8 cellular contexts compared by ENCODE assay signal in the genomic region with DNA sequence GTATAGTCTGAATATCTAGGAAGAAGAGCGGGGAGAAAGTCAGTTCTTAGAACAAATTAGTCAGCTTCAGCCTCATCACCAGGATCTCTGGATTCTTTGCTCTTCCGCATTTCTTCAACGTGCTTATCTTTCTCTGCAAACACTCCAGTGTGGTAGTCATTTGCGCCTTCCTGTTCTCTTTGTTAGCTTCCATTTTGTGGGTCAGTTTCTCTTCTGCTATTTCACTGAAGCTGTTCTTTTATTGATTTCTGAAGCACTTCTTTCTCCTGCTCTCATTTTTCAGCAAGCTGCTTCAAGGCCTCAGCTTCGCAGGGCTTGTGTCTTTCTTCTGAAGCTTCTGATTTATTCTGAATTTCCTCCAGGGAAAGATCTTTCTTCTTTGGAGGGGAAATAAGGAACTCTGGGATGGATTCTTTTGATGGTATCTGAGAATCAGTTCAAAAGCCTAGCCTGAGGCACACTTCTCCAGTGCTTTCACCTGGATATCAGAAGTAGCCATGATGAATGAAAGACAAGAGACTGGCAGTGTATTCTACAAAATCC. TPM values are rescaled to one million over a fixed set of nuclear protein-coding genes. Genes with fewer than 3 reads are reported as not detected.
DNase-seq lines count a peak whose midpoint lies in the region; ATAC-seq and TF ChIP-seq lines count a peak whose summit lies in the region.

No MANE protein-coding gene starts in this region.

- H3K9ac ChIP-seq in MM.1S (ENCODE audit: low read length) = no peak overlapping the region

- H3K4me1 ChIP-seq in tibial nerve = no peaks in the 10 kb centered on the region
- H3K4me1 ChIP-seq in MM.1S (ENCODE audit: low read length) = no peaks in the 10 kb centered on the region

- peak in 1 of 2 donors; percentile 27 for TF ChIP-seq EP300 in tibial nerve (IDR thresholded peaks at IDR 0.05)

- no peak overlapping the region for H2AFZ ChIP-seq in MM.1S (ENCODE audit: low read length)

- DNase-seq in NB4 (ENCODE audit: low read depth) = peak; percentile 54
- no peak for DNase-seq in tibial nerve (ENCODE audit: low spot score in 2 of 2)
- no peak for DNase-seq in stimulated activated CD4-positive, alpha-beta T cell treated with anti-CD3 and anti-CD28 coated beads, Interleukin-15, amount 100 ng/mL, for 24 hours
- no peak for DNase-seq in activated CD4-positive, alpha-beta T cell treated with anti-CD3 and anti-CD28 coated beads for 4 hours
- DNase-seq in MM.1S = no peak

- H3K9me3 ChIP-seq in tibial nerve = peaks cover 0 to 4% (median 0%) of the 10 kb centered on the region in 4 donors
- no peaks in the 10 kb centered on the region for H3K9me3 ChIP-seq in MM.1S (replicated peaks; ENCODE audit: insufficient read depth, low read length)

- no peaks in the 10 kb centered on the region for H3K9me2 ChIP-seq in MM.1S (replicated peaks; ENCODE audit: insufficient read depth, low read length)

- 73 to 75% methylated on average over 5 of the region's 5 CpGs for WGBS in tibial nerve, 2 donors

- H3K27ac ChIP-seq in tibial nerve (peak overlapping the region in 3 of 4 donors; percentile 21 to 42 (median 27)), MM.1S (ENCODE audit: low read length) (no peak overlapping the region)

- H3K36me3 ChIP-seq in tibial nerve (peaks cover 0 to 24% (median 0%) of the 10 kb centered on the region in 3 donors), MM.1S (replicated peaks; ENCODE audit: insufficient read depth, low read length) (no peaks in the 10 kb centered on the region)

- no peak for TF ChIP-seq CTCF in NB4 (IDR thresholded peaks at IDR 0.05; ENCODE audit: low read depth, low read length)
- TF ChIP-seq CTCF in tibial nerve (IDR thresholded peaks at IDR 0.05) = no peak
- no peak for TF ChIP-seq CTCF in MM.1S (IDR thresholded peaks at IDR 0.05; ENCODE audit: low read length)

- ATAC-seq in GM21528 (IDR thresholded peaks at IDR 0.05; ENCODE audit: low FRiP score, unreplicated experiment) = peak; percentile 88
- ATAC-seq in esophagus mucosa = peak; percentile 41

- H3K79me2 ChIP-seq in MM.1S (ENCODE audit: low read length) = no peaks in the 10 kb centered on the region

- no peaks in the 10 kb centered on the region for H3F3A ChIP-seq in MM.1S (ENCODE audit: insufficient read depth, low read length)

- TF ChIP-seq POLR2A in NB4 (IDR thresholded peaks at IDR 0.05; ENCODE audit: extremely low read depth, insufficient read length) (no peak), tibial nerve (IDR thresholded peaks at IDR 0.05) (no peak)

- H3K27me3 ChIP-seq in tibial nerve = no peaks in the 10 kb centered on the region
- no peaks in the 10 kb centered on the region for H3K27me3 ChIP-seq in MM.1S (replicated peaks; ENCODE audit: insufficient read depth, low read length)

- no peak overlapping the region for H3K4me2 ChIP-seq in MM.1S (ENCODE audit: low read depth, low read length)

- H4K20me1 ChIP-seq in MM.1S (ENCODE audit: insufficient read depth, low read length) = no peaks in the 10 kb centered on the region

- H3K4me3 ChIP-seq in GM08714 (ENCODE audit: low read length) = peak overlapping the region; percentile 58
- no peak overlapping the region for H3K4me3 ChIP-seq in NB4 (ENCODE audit: low read depth, low read length)
- H3K4me3 ChIP-seq in tibial nerve = no peak overlapping the region
- no peak overlapping the region for H3K4me3 ChIP-seq in MM.1S (ENCODE audit: low read length)

RNA-seq across cellular contexts. Expression of a gene that starts 13.5 kb away (rescaled TPM):
- 4.1 TPM for total RNA-seq in esophagus mucosa
- 10 to 100 TPM in 2 of 4 donors, 1 to 10 TPM in 2; 6.5 to 10.5 (median 9.4) TPM for total RNA-seq in tibial nerve

RNA-seq across cellular contexts. Expression of a gene that starts 55.9 kb away (rescaled TPM):
- 1.3 TPM for total RNA-seq in esophagus mucosa
- total RNA-seq in tibial nerve = 1 to 10 TPM; 1.6 to 7.9 (median 2.9) TPM
